29 cellular contexts compared by ENCODE assay signal in the genomic region with DNA sequence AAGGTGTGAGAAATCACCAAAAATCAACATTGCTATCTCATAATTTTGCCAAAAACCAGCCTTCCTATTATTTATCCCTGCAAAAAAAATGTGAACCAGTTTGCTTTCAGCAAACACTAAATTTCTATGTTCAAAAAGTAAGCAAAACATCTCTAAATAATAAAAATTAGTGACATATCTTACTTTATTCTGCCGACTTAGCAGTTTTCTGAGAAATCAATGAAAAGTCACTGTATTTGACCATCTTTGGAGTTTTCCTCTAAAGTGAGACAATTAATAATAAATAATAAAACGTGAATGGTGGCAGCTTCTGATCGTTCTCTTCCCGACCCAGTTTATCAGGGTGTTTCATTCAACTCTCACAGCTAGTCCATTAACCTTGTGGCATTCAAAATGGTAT.
"Had no signal": no experiment of that assay in that cellular context is flagged by ENCODE, and none has a peak within 500 bp of the region (broad histone marks: within the 10 kb centered on the region; RNA-seq: fewer than 3 reads in every experiment).

No MANE protein-coding gene starts in this region.

- DNase-seq: activated CD4-positive, alpha-beta T cell treated with anti-CD3 and anti-CD28 coated beads, Interleukin-2, amount 10 ng/mL, durations not matched to agents 24 days and 14 days; activated CD4-positive, alpha-beta T cell treated with anti-CD3 and anti-CD28 coated beads, Interleukin-2, amount 50 U/mL, for 4 hours; activated CD8-positive, alpha-beta T cell treated with anti-CD3 and anti-CD28 coated beads for 36 hours; activated effector memory CD4-positive, alpha-beta T cell treated with anti-CD3 and anti-CD28 coated beads, Interleukin-2, amount 50 U/mL, for 16 hours; activated naive CD4-positive, alpha-beta T cell; activated naive CD4-positive, alpha-beta T cell treated with anti-CD3 and anti-CD28 coated beads, Interleukin-2, amount 50 U/mL, for 16 hours; activated naive CD8-positive, alpha-beta T cell treated with anti-CD3 and anti-CD28 coated beads for 36 hours; activated T-cell treated with anti-CD3 and anti-CD28 coated beads, Interleukin-2, amount 50 U/mL, for 1 hour; activated T-cell treated with anti-CD3 and anti-CD28 coated beads, Interleukin-2, amount 50 U/mL, for 72 hours; amniotic stem cell; aorta; brain microvascular endothelial cell; central memory CD4-positive, alpha-beta T cell; NCI-H1105; NCI-H1417 treated with DMSO at 0.1 percent for 48 hours; NCI-H1930; NCI-H2081 treated with DMSO at 0.1 percent for 48 hours; NCI-H226; NCI-H446 treated with DMSO at 0.1 percent for 48 hours; NCI-H524; NCI-H69; NCI-H82; PC-9; SIG-M5; T1000; WERI-Rb-1 had no signal

- H3K27ac ChIP-seq: brain microvascular endothelial cell, PC-9, RWPE1, WERI-Rb-1 had no signal

- H2AFZ ChIP-seq: PC-9 had no signal

- H3K36me3 ChIP-seq: brain microvascular endothelial cell, WERI-Rb-1 had no signal

- H3K4me3 ChIP-seq: PC-9 had no signal

- H3K27me3 ChIP-seq: brain microvascular endothelial cell had no signal

- H3K4me2 ChIP-seq: PC-9 had no signal

- ATAC-seq: activated CD8-positive, alpha-beta T cell treated with anti-CD3 and anti-CD28 coated beads for 36 hours; activated T-cell treated with anti-CD3 and anti-CD28 coated beads, Interleukin-2, amount 50 U/mL, for 72 hours; activated T-helper 17 cell treated with anti-CD3 and anti-CD28 coated beads, Interleukin-2, amount 50 U/mL, for 72 hours; Right ventricle myocardium inferior had no signal
